Comparison of ENCODE assay signal across 18 cellular contexts in genomic region chr10:21895932-21896331, GRCh38.
DNase-seq lines count a peak whose midpoint lies in the region; ATAC-seq, FAIRE-seq and TF ChIP-seq lines count a peak whose summit lies in the region.
"Had no signal": no experiment of that assay in that cellular context is flagged by ENCODE, and none has a peak within 500 bp of the region (broad histone marks: within the 10 kb centered on the region; RNA-seq: fewer than 3 reads in every experiment).

No MANE protein-coding gene starts in this region.

- peaks cover 4% of the 10 kb centered on the region; the same call in 2 of the 3 replicates for H3K79me2 ChIP-seq in K562 (ENCODE audit: control insufficient read depth, insufficient read depth, low read length)
- no peaks in the 10 kb centered on the region for H3K79me2 ChIP-seq in OCI-LY7 (ENCODE audit: insufficient read depth, low read depth, low read length)

- H3K27me3 ChIP-seq in K562 (ENCODE audit: control insufficient read depth in 2 of 2, insufficient read depth in 2 of 2, low read length in 2 of 2) (no peaks in the 10 kb centered on the region), neutrophil (no peaks in the 10 kb centered on the region)
- H3K27me3 ChIP-seq: BE2C had no signal

- H3K27ac ChIP-seq in K562 (ENCODE audit: extremely low read depth, low read depth, low read length) (no peak overlapping the region), neutrophil (peak overlapping the region; percentile 26), OCI-LY7 (ENCODE audit: low read depth, low read length, poor library complexity, severe bottlenecking) (no peak overlapping the region)
- H3K27ac ChIP-seq: C4-2B had no signal

- in situ Hi-C loops in K562 (cut with MboI) = no loop called here

- no peaks in the 10 kb centered on the region for H3K9me3 ChIP-seq in K562 (replicated peaks; ENCODE audit: control insufficient read depth, insufficient read depth, low read depth, low read length)
- no peaks in the 10 kb centered on the region for H3K9me3 ChIP-seq in neutrophil
- no peaks in the 10 kb centered on the region for H3K9me3 ChIP-seq in OCI-LY7 (ENCODE audit: low read length)
- H3K9me3 ChIP-seq: BE2C had no signal

- peaks cover 33% of the 10 kb centered on the region for H3K9me3 Mint-ChIP-seq in nephron progenitor cell

- no peaks in the 10 kb centered on the region for H3K9me1 ChIP-seq in K562 (ENCODE audit: control insufficient read depth, insufficient read depth, low read length)

- H3K36me3 ChIP-seq in K562 (ENCODE audit: control insufficient read depth, insufficient read depth, low read length) (peaks cover 6% of the 10 kb centered on the region; the same call in 1 of the 3 replicates), neutrophil (no peaks in the 10 kb centered on the region), OCI-LY7 (ENCODE audit: insufficient read depth, low read length) (no peaks in the 10 kb centered on the region)
- H3K36me3 ChIP-seq: BE2C had no signal

- H3K27me3 Mint-ChIP-seq in nephron progenitor cell (ENCODE audit: low read depth, poor library complexity) = peaks cover 3% of the 10 kb centered on the region
- H3K27me3 Mint-ChIP-seq: CD4-positive, alpha-beta memory T cell had no signal

- TF ChIP-seq EP300 in K562 (IDR thresholded peaks at IDR 0.05; ENCODE audit: low read length) = no peak

- POLR2A ChIA-PET in K562 (lab: Yijun Ruan, JAX) = interaction anchor here (0.5 kb wide), 1 partner anchor 118 kb away, joined by 3 read pairs; no protein-coding TSS in a partner anchor
- POLR2A ChIA-PET in OCI-LY7 (lab: Charles Lee) = no interaction called here

- no TSS peak for BruUV-seq in K562 (replicated peaks; lab: Mats Ljungman, UMichigan)
- BruUV-seq in OCI-LY7 (replicated peaks; lab: Mats Ljungman, UMichigan) = no TSS peak

- H3K4me1 Mint-ChIP-seq in nephron progenitor cell = no peaks in the 10 kb centered on the region

- TF ChIP-seq POLR2A in GM12891 (IDR thresholded peaks at IDR 0.05; ENCODE audit: low read depth, low read length) (no peak), K562 (conservative IDR thresholded peaks at IDR 0.05) (no peak), erythroblast (IDR thresholded peaks at IDR 0.05; ENCODE audit: low read length) (no peak)

- ATAC-seq in K562 = peak; percentile 15; the same call in 2 of the 3 replicates
- ATAC-seq: HepG2 had no signal

- CTCF ChIA-PET in K562 (lab: Yijun Ruan, JAX; ENCODE audit: low intra/inter-chr PET ratio) (no interaction called here), OCI-LY7 (lab: Charles Lee; ENCODE audit: unreplicated experiment) (no interaction called here)

- WGBS in K562 (ENCODE audit: insufficient coverage, low coverage, missing lambda C conversion rate) = 95% methylated on average over 1 of the region's 1 CpG

- DNase-seq in GM12891 (ENCODE audit: insufficient read length, low spot score) = no peak
- peak; percentile 5 for DNase-seq in GM20000 (ENCODE audit: low spot score)
- DNase-seq in K562 (ENCODE audit: extremely low read depth in 1 of 4, low spot score in 3 of 4) = no peak
- no peak for DNase-seq in erythroblast (lab: John Stamatoyannopoulos, UW)
- no peak for DNase-seq in OCI-LY7 (ENCODE audit: low spot score)
- DNase-seq in AG08395 (ENCODE audit: low spot score) = no peak
- DNase-seq in nephron progenitor cell = no peak
- DNase-seq: BE2C; CD4-positive, alpha-beta memory T cell; DMS79; HCEC 1CT; HFFc6 had no signal

- H3K4me2 ChIP-seq in K562 (ENCODE audit: insufficient read depth, low read length) (no peak overlapping the region), OCI-LY7 (ENCODE audit: low read length) (no peak overlapping the region)

- H3K4me1 ChIP-seq in K562 (replicated peaks in 1 of 2; ENCODE audit: control insufficient read depth in 2 of 2, insufficient read depth in 2 of 2, low read length in 2 of 2) = peaks cover 3% of the 10 kb centered on the region in 2 experiments; a peak in 4 of 5 replicates
- H3K4me1 ChIP-seq in neutrophil (ENCODE audit: control insufficient read depth in 1 of 2, insufficient read depth in 1 of 2, low read depth in 1 of 2, low read length in 1 of 2) = peaks cover 25 to 27% of the 10 kb centered on the region in 2 experiments
- no peaks in the 10 kb centered on the region for H3K4me1 ChIP-seq in OCI-LY7 (ENCODE audit: insufficient read depth, low read length, poor library complexity, severe bottlenecking)
- H3K4me1 ChIP-seq: BE2C had no signal

- TF ChIP-seq CTCF in GM20000 (IDR thresholded peaks at IDR 0.05; ENCODE audit: extremely low read depth, missing control alignments) (no peak), K562 (IDR thresholded peaks at IDR 0.05 in 2 of 3, conservative IDR thresholded peaks at IDR 0.05 in 1 of 3; ENCODE audit: insufficient read depth in 2 of 3, low read depth in 1 of 3, low read length in 3 of 3) (no peak), neutrophil (IDR thresholded peaks at IDR 0.05) (no peak), OCI-LY7 (conservative IDR thresholded peaks at IDR 0.05; ENCODE audit: low read length) (no peak), nephron progenitor cell (IDR thresholded peaks at IDR 0.05) (no peak)

- intact Hi-C loops in K562 (cut with micrococcal nuclease) = no loop called here
- intact Hi-C loops in OCI-LY7 (cut with micrococcal nuclease; ENCODE audit: unreplicated experiment) = no loop called here

- TF ChIP-seq RAD21 in K562 (CRISPR knock-in tag; conservative IDR thresholded peaks at IDR 0.05 in 1 of 2, IDR thresholded peaks at IDR 0.05 in 1 of 2) = no peak

- H2AFZ ChIP-seq in K562 (ENCODE audit: low read depth, low read length) (no peak overlapping the region), OCI-LY7 (ENCODE audit: low read length) (no peak overlapping the region)

- no peak overlapping the region for H3K27ac Mint-ChIP-seq in nephron progenitor cell
- H3K27ac Mint-ChIP-seq: HFFc6 had no signal

- H4K20me1 ChIP-seq in K562 (replicated peaks; ENCODE audit: control insufficient read depth, insufficient read depth, low read length) = no peaks in the 10 kb centered on the region
- H4K20me1 ChIP-seq in OCI-LY7 (ENCODE audit: insufficient read depth, low read length) = no peaks in the 10 kb centered on the region; the same call in 1 of the 2 replicates

- FAIRE-seq in GM12891 (lab: Jason Lieb, UNC) = peak; percentile 76
- no peak for FAIRE-seq in K562 (lab: Jason Lieb, UNC)
- FAIRE-seq: A204.1, GM18507, HepG2, HTR-8/SVneo had no signal

- H3K9me2 ChIP-seq in OCI-LY7 (ENCODE audit: insufficient read depth, low read length) = no peaks in the 10 kb centered on the region

- H3K9ac ChIP-seq in K562 (ENCODE audit: insufficient read depth in 1 of 2, low read depth in 2 of 2, low read length in 2 of 2) = no peak overlapping the region

- H3K4me3 ChIP-seq in K562 = no peak overlapping the region
- peak overlapping the region in 1 of 2 experiments; percentile 5 for H3K4me3 ChIP-seq in neutrophil (ENCODE audit: low read depth in 1 of 2, low read length in 1 of 2)
- H3K4me3 ChIP-seq in OCI-LY7 (ENCODE audit: low read depth, low read length, poor library complexity, severe bottlenecking) = no peak overlapping the region

- peaks cover 46% of the 10 kb centered on the region for H3K36me3 Mint-ChIP-seq in nephron progenitor cell (ENCODE audit: low read depth)

- H3K4me3 Mint-ChIP-seq in nephron progenitor cell = no peak overlapping the region
- H3K4me3 Mint-ChIP-seq: CD4-positive, alpha-beta memory T cell; HFFc6 had no signal

TF ChIP-seq in GM12891, 5 proteins besides CTCF, POLR2A, EP300 and RAD21:
- TF ChIP-seq POLR2AphosphoS5 (IDR thresholded peaks at IDR 0.05; ENCODE audit: low read depth, low read length) (no peak), POU2F2 (IDR thresholded peaks at IDR 0.05; ENCODE audit: low read depth, low read length) (no peak), TAF1 (IDR thresholded peaks at IDR 0.05; ENCODE audit: low read depth, low read length) (no peak), PAX5 (IDR thresholded peaks at IDR 0.05; ENCODE audit: insufficient read depth, low read length, severe bottlenecking) (no peak), SPI1 (IDR thresholded peaks at IDR 0.05; ENCODE audit: low read depth, low read length) (no peak)

TF ChIP-seq in K562, 482 proteins besides CTCF, POLR2A, EP300 and RAD21 (continues in another document):
- TF ChIP-seq FOXM1 (IDR thresholded peaks at IDR 0.05; ENCODE audit: low read depth) = no peak
- TF ChIP-seq FOXM1 (CRISPR knock-in tag; IDR thresholded peaks at IDR 0.05; ENCODE audit: low read depth) = no peak
- no peak for TF ChIP-seq NFE2 (IDR thresholded peaks at IDR 0.05; ENCODE audit: low read depth)
- no peak for TF ChIP-seq ELK1 (CRISPR knock-in tag; IDR thresholded peaks at IDR 0.05)
- no peak for TF ChIP-seq TAL1 (IDR thresholded peaks at IDR 0.05)
- no peak for TF ChIP-seq E2F6 (IDR thresholded peaks at IDR 0.05; ENCODE audit: borderline replicate concordance in 1 of 2, extremely low read depth in 1 of 2, insufficient read depth in 1 of 2, insufficient read length in 1 of 2, low read depth in 1 of 2, low read length in 1 of 2, poor library complexity in 1 of 2, severe bottlenecking in 1 of 2)
